ENCODE assay signal across 9 cellular contexts in genomic region chr6:83867527-83868161, GRCh38. TPM values are rescaled to one million over a fixed set of nuclear protein-coding genes. Genes with fewer than 3 reads are reported as not detected.
DNase-seq lines count a peak whose midpoint lies in the region; ATAC-seq, FAIRE-seq and TF ChIP-seq lines count a peak whose summit lies in the region.
"Had no signal": no experiment of that assay in that cellular context is flagged by ENCODE, and none has a peak within 500 bp of the region (broad histone marks: within the 10 kb centered on the region; RNA-seq: fewer than 3 reads in every experiment).

No MANE protein-coding gene starts in this region.

- no peaks in the 10 kb centered on the region for H3K27me3 ChIP-seq in foreskin keratinocyte

- FAIRE-seq in RCC 7860 (lab: Jason Lieb, UNC) = peak; percentile 52

- peak; percentile 4 to 8 for DNase-seq in activated CD4-positive, alpha-beta T cell treated with anti-CD3 and anti-CD28 coated beads, Interleukin-2, amount 50 U/mL, for 48 hours
- no peak for DNase-seq in activated CD4-positive, alpha-beta T cell treated with anti-CD3 and anti-CD28 coated beads, Interleukin-2, amount 50 U/mL, for 4 hours
- DNase-seq in RCC 7860 (ENCODE audit: low spot score) = peak; percentile 75
- peak; percentile 86 to 95 for DNase-seq in foreskin keratinocyte
- peak; percentile 45 for DNase-seq in smooth muscle cell of the brain vasculature (ENCODE audit: low read depth, low spot score)
- no peak for DNase-seq in SW480 (ENCODE audit: low spot score)
- DNase-seq in NCI-H1694 treated with DMSO at 0.1 percent for 48 hours (lab: John Stamatoyannopoulos, UW) = no peak
- DNase-seq in GM19240 (ENCODE audit: insufficient read length, low spot score) = no peak
- DNase-seq: SK-N-SH had no signal

- peak overlapping the region; percentile 82 for H3K27ac ChIP-seq in foreskin keratinocyte

- peak; percentile 98 for ATAC-seq in foreskin keratinocyte

- TF ChIP-seq CTCF in foreskin keratinocyte (conservative IDR thresholded peaks at IDR 0.05) = no peak

- peaks cover 18% of the 10 kb centered on the region for H3K4me1 ChIP-seq in foreskin keratinocyte

RNA-seq across cellular contexts. Expression of gene CYB5R4, which starts 8.2 kb away (rescaled TPM):
- 20.1 and 25.7 TPM in 2 replicates for total RNA-seq in foreskin keratinocyte
- 7.5 and 13.4 TPM in 2 replicates for polyA plus RNA-seq in foreskin keratinocyte

RNA-seq across cellular contexts. Expression of gene RIPPLY2, which starts 14.5 kb away (rescaled TPM):
- 0.65 and 1.8 TPM in 2 replicates for total RNA-seq in foreskin keratinocyte
- polyA plus RNA-seq in foreskin keratinocyte = 1.5 and 2.2 TPM in 2 replicates

Comparison
In these comparisons a context has a peak if more than half of its experiments do, and no peak if none do; other contexts are left out.
1. DNase-seq: peak in activated CD4-positive, alpha-beta T cell treated with anti-CD3 and anti-CD28 coated beads, Interleukin-2, amount 50 U/mL, for 48 hours (2 of 2), RCC 7860 (single experiment), foreskin keratinocyte (2 of 2) and smooth muscle cell of the brain vasculature (single experiment); none in activated CD4-positive, alpha-beta T cell treated with anti-CD3 and anti-CD28 coated beads, Interleukin-2, amount 50 U/mL, for 4 hours (0 of 2), SW480 (single experiment), NCI-H1694 treated with DMSO at 0.1 percent for 48 hours (single experiment) and GM19240 (single experiment).